24 cellular contexts compared by ENCODE assay signal in the genomic region with DNA sequence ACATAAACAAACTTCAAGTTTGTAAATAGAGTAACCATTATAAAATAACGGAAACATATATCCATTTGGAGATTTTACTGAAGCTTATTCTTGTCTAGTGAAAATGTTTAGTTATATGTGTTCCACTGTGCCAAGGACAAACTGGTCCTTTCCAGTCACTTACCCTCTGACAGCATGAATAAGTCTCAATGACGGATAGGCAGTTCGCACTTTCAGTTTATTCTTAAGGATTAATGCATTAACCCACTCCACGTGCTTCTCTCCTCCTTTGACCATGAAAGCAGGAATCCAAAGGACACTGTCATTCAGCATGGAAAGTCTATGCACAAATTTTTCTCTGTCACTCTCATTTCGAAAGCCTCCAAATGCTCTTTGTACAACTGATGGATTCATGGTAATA.
DNase-seq lines count a peak whose midpoint lies in the region; ATAC-seq and TF ChIP-seq lines count a peak whose summit lies in the region.
"Had no signal": no experiment of that assay in that cellular context is flagged by ENCODE, and none has a peak within 500 bp of the region (broad histone marks: within the 10 kb centered on the region; RNA-seq: fewer than 3 reads in every experiment).

No MANE protein-coding gene starts in this region.

- H2AFZ ChIP-seq in OCI-LY1 (ENCODE audit: low read length): no peak overlapping the region; the same call in 1 of the 2 replicates

- H3K4me1 ChIP-seq in DOHH2 (ENCODE audit: control insufficient read depth, low read length) (peaks cover 91% of the 10 kb centered on the region), OCI-LY1 (ENCODE audit: insufficient read depth, low read length, severe bottlenecking) (peaks cover 85% of the 10 kb centered on the region)

- no peak for TF ChIP-seq CTCF in DOHH2 (IDR thresholded peaks at IDR 0.05; ENCODE audit: low read depth, low read length, poor library complexity, severe bottlenecking)
- TF ChIP-seq CTCF in OCI-LY1 (IDR thresholded peaks at IDR 0.05; ENCODE audit: low read length): no peak

- peaks cover 10% of the 10 kb centered on the region; the same call in 1 of the 2 replicates for H3K79me2 ChIP-seq in DOHH2 (ENCODE audit: control insufficient read depth, low read length)
- H3K79me2 ChIP-seq in OCI-LY1 (ENCODE audit: insufficient read depth, low read length): no peaks in the 10 kb centered on the region

- H3F3A ChIP-seq in DOHH2 (ENCODE audit: control insufficient read depth, insufficient read depth): peaks cover 38% of the 10 kb centered on the region
- peaks cover 9% of the 10 kb centered on the region; the same call in 1 of the 2 replicates for H3F3A ChIP-seq in OCI-LY1 (ENCODE audit: insufficient read depth, low read length)

- H3K36me3 ChIP-seq in DOHH2 (ENCODE audit: control insufficient read depth, low read length): peaks cover 18% of the 10 kb centered on the region
- H3K36me3 ChIP-seq in OCI-LY1 (ENCODE audit: insufficient read depth, low read length): no peaks in the 10 kb centered on the region

- no peaks in the 10 kb centered on the region for H3K9me2 ChIP-seq in DOHH2 (replicated peaks; ENCODE audit: control insufficient read depth, low read length)
- H3K9me2 ChIP-seq in OCI-LY1 (ENCODE audit: low read depth, low read length): no peaks in the 10 kb centered on the region

- ATAC-seq in memory B cell (ENCODE audit: low read depth): no peak
- no peak for ATAC-seq in HG02798 (IDR thresholded peaks at IDR 0.05; ENCODE audit: poor library complexity, unreplicated experiment)
- ATAC-seq in HG03354 (IDR thresholded peaks at IDR 0.05; ENCODE audit: poor library complexity, severe bottlenecking, unreplicated experiment): no peak
- ATAC-seq: HCT116 had no signal

- no peak for DNase-seq in T-helper 2 cell treated with Interferon-gamma antibody and Interleukin-4, amounts not matched to agents 5 μg/mL and 100 μg/mL, for 36 hours (ENCODE audit: low spot score)
- no peak for DNase-seq in T-helper 2 cell
- no peak for DNase-seq in memory B cell (ENCODE audit: low spot score in 2 of 2)
- DNase-seq in T-helper 9 cell: no peak
- DNase-seq: 8988T; activated CD4-positive, alpha-beta T cell treated with anti-CD3 and anti-CD28 coated beads for 1 hour; activated CD8-positive, alpha-beta memory T cell treated with anti-CD3 and anti-CD28 coated beads, Interleukin-2, amount 50 U/mL, for 4 hours; activated naive CD4-positive, alpha-beta T cell treated with Interleukin-2 at 50 U/mL for 16 hours; AML-193; amygdala; cortex of kidney; DND-41; kidney; NCI-H146; NCI-H510A treated with DMSO at 0.1 percent for 48 hours; occipital lobe; stimulated activated CD4-positive, alpha-beta T cell treated with anti-CD3 and anti-CD28 coated beads, Interleukin-4, amount 100 ng/mL, for 1 hour had no signal

- no peaks in the 10 kb centered on the region for H4K20me1 ChIP-seq in DOHH2 (ENCODE audit: control insufficient read depth, insufficient read depth, low read depth, low read length)
- no peaks in the 10 kb centered on the region for H4K20me1 ChIP-seq in OCI-LY1 (ENCODE audit: insufficient read depth, low read length)

- peak overlapping the region; percentile 37 for H3K4me3 Mint-ChIP-seq in T-helper 2 cell treated with Interferon-gamma antibody and Interleukin-4, amounts not matched to agents 5 μg/mL and 100 μg/mL, for 36 hours
- peak overlapping the region; percentile 79 for H3K4me3 Mint-ChIP-seq in memory B cell
- H3K4me3 Mint-ChIP-seq: type B pancreatic cell had no signal

- H3K4me1 Mint-ChIP-seq in T-helper 2 cell treated with Interferon-gamma antibody and Interleukin-4, amounts not matched to agents 5 μg/mL and 100 μg/mL, for 36 hours (ENCODE audit: low read depth): peaks cover 62% of the 10 kb centered on the region
- peaks cover 44% of the 10 kb centered on the region for H3K4me1 Mint-ChIP-seq in memory B cell

- H3K27ac Mint-ChIP-seq in T-helper 2 cell treated with Interferon-gamma antibody and Interleukin-4, amounts not matched to agents 5 μg/mL and 100 μg/mL, for 36 hours: peak overlapping the region; percentile 72
- H3K27ac Mint-ChIP-seq in memory B cell: peak overlapping the region; percentile 91
- H3K27ac Mint-ChIP-seq: type B pancreatic cell had no signal

- H3K9me3 Mint-ChIP-seq in T-helper 2 cell treated with Interferon-gamma antibody and Interleukin-4, amounts not matched to agents 5 μg/mL and 100 μg/mL, for 36 hours: no peaks in the 10 kb centered on the region
- H3K9me3 Mint-ChIP-seq in memory B cell: no peaks in the 10 kb centered on the region
- H3K9me3 Mint-ChIP-seq: type B pancreatic cell had no signal

- H3K4me3 ChIP-seq in DOHH2 (ENCODE audit: low read length) (peak overlapping the region; percentile 66), OCI-LY1 (ENCODE audit: low read depth, low read length, poor library complexity, severe bottlenecking) (peak overlapping the region; percentile 51)
- H3K4me3 ChIP-seq: smooth muscle cell had no signal

- H3K27me3 ChIP-seq in DOHH2 (ENCODE audit: control insufficient read depth, low read length): no peaks in the 10 kb centered on the region
- H3K27me3 ChIP-seq in OCI-LY1 (ENCODE audit: insufficient read depth, low read length): no peaks in the 10 kb centered on the region

- H3K9me3 ChIP-seq in DOHH2 (ENCODE audit: control insufficient read depth, insufficient read depth, low read length) (no peaks in the 10 kb centered on the region), OCI-LY1 (ENCODE audit: low read length) (no peaks in the 10 kb centered on the region)

- no peaks in the 10 kb centered on the region for H3K27me3 Mint-ChIP-seq in T-helper 2 cell treated with Interferon-gamma antibody and Interleukin-4, amounts not matched to agents 5 μg/mL and 100 μg/mL, for 36 hours (ENCODE audit: low read depth)
- no peaks in the 10 kb centered on the region for H3K27me3 Mint-ChIP-seq in memory B cell
- H3K27me3 Mint-ChIP-seq: type B pancreatic cell had no signal

- peak overlapping the region; percentile 63 for H3K9ac ChIP-seq in OCI-LY1 (ENCODE audit: low read length)

- H3K27ac ChIP-seq in DOHH2 (ENCODE audit: low read depth, low read length) (peak overlapping the region; percentile 95), OCI-LY1 (ENCODE audit: low read depth, low read length, poor library complexity, severe bottlenecking) (peak overlapping the region; percentile 91)

- H3K36me3 Mint-ChIP-seq in T-helper 2 cell treated with Interferon-gamma antibody and Interleukin-4, amounts not matched to agents 5 μg/mL and 100 μg/mL, for 36 hours (ENCODE audit: low read depth): peaks cover 48% of the 10 kb centered on the region
- peaks cover 6% of the 10 kb centered on the region for H3K36me3 Mint-ChIP-seq in memory B cell
- H3K36me3 Mint-ChIP-seq: type B pancreatic cell had no signal

- peak overlapping the region; percentile 88 for H3K4me2 ChIP-seq in DOHH2 (ENCODE audit: low read length)
- H3K4me2 ChIP-seq in OCI-LY1 (ENCODE audit: low read length): peak overlapping the region; percentile 75
- H3K4me2 ChIP-seq: smooth muscle cell had no signal
